Comparison of ENCODE assay signal across 8 cellular contexts in the genomic region with DNA sequence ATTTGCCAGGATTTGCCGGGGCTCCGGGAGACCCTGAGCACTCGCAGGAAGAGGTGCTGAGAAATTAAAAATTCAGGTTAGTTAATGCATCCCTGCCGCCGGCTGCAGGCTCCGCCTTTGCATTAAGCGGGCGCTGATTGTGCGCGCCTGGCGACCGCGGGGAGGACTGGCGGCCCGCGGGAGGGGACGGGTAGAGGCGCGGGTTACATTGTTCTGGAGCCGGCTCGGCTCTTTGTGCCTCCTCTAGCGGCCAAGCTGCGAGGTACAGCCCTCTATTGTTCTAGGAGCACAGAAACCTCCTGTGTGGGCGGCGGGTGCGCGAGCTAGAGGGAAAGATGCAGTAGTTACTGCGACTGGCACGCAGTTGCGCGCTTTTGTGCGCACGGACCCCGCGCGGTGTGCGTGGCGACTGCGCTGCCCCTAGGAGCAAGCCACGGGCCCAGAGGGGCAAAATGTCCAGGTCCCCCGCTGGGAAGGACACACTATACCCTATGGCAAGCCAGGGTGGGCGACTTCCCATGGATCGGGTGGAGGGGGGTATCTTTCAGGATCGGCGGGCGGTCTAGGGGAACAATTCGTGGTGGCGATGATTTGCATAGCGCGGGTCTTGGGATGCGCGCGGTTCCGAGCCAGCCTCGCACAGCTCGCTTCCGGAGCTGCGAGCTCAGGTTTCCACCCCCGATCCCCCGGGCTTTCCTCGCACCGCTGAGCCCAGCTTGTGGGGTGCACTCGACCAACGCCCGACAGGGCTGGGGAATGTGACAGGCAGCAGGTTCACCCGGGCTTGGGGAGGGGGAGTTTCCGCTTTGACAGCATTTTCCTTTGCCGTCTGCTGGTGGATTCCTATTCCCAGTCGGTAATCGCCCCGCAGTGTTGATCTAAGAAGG. TPM values are rescaled to one million over a fixed set of nuclear protein-coding genes. Genes with fewer than 3 reads are reported as not detected.
DNase-seq lines count a peak whose midpoint lies in the region; ATAC-seq, FAIRE-seq and TF ChIP-seq lines count a peak whose summit lies in the region.

No MANE protein-coding gene starts in this region.

- no peaks in the 10 kb centered on the region for H3K9me3 ChIP-seq in CD4-positive, CD25-positive, alpha-beta regulatory T cell (ENCODE audit: control insufficient read depth in 2 of 2, low read length in 2 of 2)
- H3K9me3 ChIP-seq in muscle layer of duodenum (ENCODE audit: control insufficient read depth in 1 of 2, low read length in 2 of 2) = no peaks in the 10 kb centered on the region

- peak overlapping the region; percentile 60 to 75 (median 72) for H3K4me3 Mint-ChIP-seq in CD4-positive, CD25-positive, alpha-beta regulatory T cell
- no peak overlapping the region for H3K4me3 Mint-ChIP-seq in T-helper 1 cell treated with Interleukin-12 subunit alpha and Interleukin-12 subunit beta and Interleukin-4 antibody, amounts not matched to agents 30 μg/mL and 1 μg/mL, for 36 hours

- H3K4me1 ChIP-seq in CD4-positive, CD25-positive, alpha-beta regulatory T cell (ENCODE audit: control insufficient read depth, insufficient read depth, low read length, poor library complexity, severe bottlenecking) = peaks cover 53% of the 10 kb centered on the region
- H3K4me1 ChIP-seq in muscle layer of duodenum (ENCODE audit: control insufficient read depth in 1 of 2, insufficient read depth in 2 of 2, low read length in 2 of 2) = peaks cover 0 to 73% of the 10 kb centered on the region in 2 donors

- no peak for FAIRE-seq in GM12892 (lab: Jason Lieb, UNC)

- DNase-seq in CD4-positive, CD25-positive, alpha-beta regulatory T cell = peak in 1 of 3 donors; percentile 56
- DNase-seq in NCI-H1417 treated with DMSO at 0.1 percent for 48 hours (lab: John Stamatoyannopoulos, UW) (peak; percentile 94), ecto neural progenitor cell (ENCODE audit: low spot score) (peak; percentile 91), substantia nigra (lab: John Stamatoyannopoulos, UW) (peak in 37 of 49 donors; percentile 10 to 74 (median 36)), GM12892 (ENCODE audit: insufficient read length) (no peak)

- H3K27ac ChIP-seq in CD4-positive, CD25-positive, alpha-beta regulatory T cell (ENCODE audit: insufficient read depth, low read length, poor library complexity, severe bottlenecking) = no peak overlapping the region
- peak overlapping the region; percentile 77 for H3K27ac ChIP-seq in muscle layer of duodenum (ENCODE audit: low read length)
- no peak overlapping the region for H3K27ac ChIP-seq in substantia nigra (ENCODE audit: low read depth, low read length, poor library complexity, severe bottlenecking)

- ATAC-seq in CD4-positive, CD25-positive, alpha-beta regulatory T cell (ENCODE audit: low read depth in 2 of 2) = no peak
- peak; percentile 65 for ATAC-seq in GM21360 (IDR thresholded peaks at IDR 0.05; ENCODE audit: unreplicated experiment)

- H3K9me3 Mint-ChIP-seq in CD4-positive, CD25-positive, alpha-beta regulatory T cell = peaks cover 0 to 11% (median 4%) of the 10 kb centered on the region in 7 donors
- H3K9me3 Mint-ChIP-seq in T-helper 1 cell treated with Interleukin-12 subunit alpha and Interleukin-12 subunit beta and Interleukin-4 antibody, amounts not matched to agents 30 μg/mL and 1 μg/mL, for 36 hours = no peaks in the 10 kb centered on the region

- no peak overlapping the region for H3K4me3 ChIP-seq in CD4-positive, CD25-positive, alpha-beta regulatory T cell (ENCODE audit: low read depth, low read length)
- H3K4me3 ChIP-seq in muscle layer of duodenum (ENCODE audit: low read depth in 1 of 2, low read length in 2 of 2) = peak overlapping the region; percentile 46 to 65

- peaks cover 88% of the 10 kb centered on the region for H3K27me3 Mint-ChIP-seq in CD4-positive, CD25-positive, alpha-beta regulatory T cell
- peaks cover 87% of the 10 kb centered on the region for H3K27me3 Mint-ChIP-seq in T-helper 1 cell treated with Interleukin-12 subunit alpha and Interleukin-12 subunit beta and Interleukin-4 antibody, amounts not matched to agents 30 μg/mL and 1 μg/mL, for 36 hours (ENCODE audit: low read depth)

- H3K27me3 ChIP-seq in CD4-positive, CD25-positive, alpha-beta regulatory T cell (ENCODE audit: control insufficient read depth, insufficient read depth, low read length) = peaks cover 32% of the 10 kb centered on the region
- peaks cover 74% of the 10 kb centered on the region for H3K27me3 ChIP-seq in muscle layer of duodenum (ENCODE audit: low read depth, low read length)

- TF ChIP-seq POLR2A in GM12892 (IDR thresholded peaks at IDR 0.05; ENCODE audit: low read depth, low read length) = no peak

- no peak overlapping the region for H3K27ac Mint-ChIP-seq in CD4-positive, CD25-positive, alpha-beta regulatory T cell
- peak overlapping the region; percentile 57 for H3K27ac Mint-ChIP-seq in T-helper 1 cell treated with Interleukin-12 subunit alpha and Interleukin-12 subunit beta and Interleukin-4 antibody, amounts not matched to agents 30 μg/mL and 1 μg/mL, for 36 hours

- no peaks in the 10 kb centered on the region for H3K36me3 ChIP-seq in CD4-positive, CD25-positive, alpha-beta regulatory T cell (ENCODE audit: control insufficient read depth, insufficient read depth, low read length)
- no peaks in the 10 kb centered on the region for H3K36me3 ChIP-seq in muscle layer of duodenum (ENCODE audit: control insufficient read depth in 1 of 2, insufficient read depth in 2 of 2, low read length in 2 of 2)

- H3K36me3 Mint-ChIP-seq in CD4-positive, CD25-positive, alpha-beta regulatory T cell = no peaks in the 10 kb centered on the region
- H3K36me3 Mint-ChIP-seq in T-helper 1 cell treated with Interleukin-12 subunit alpha and Interleukin-12 subunit beta and Interleukin-4 antibody, amounts not matched to agents 30 μg/mL and 1 μg/mL, for 36 hours (ENCODE audit: low read depth) = peaks cover 8% of the 10 kb centered on the region

- H3K4me1 Mint-ChIP-seq in CD4-positive, CD25-positive, alpha-beta regulatory T cell = peaks cover 0 to 71% (median 26%) of the 10 kb centered on the region in 4 donors
- peaks cover 12% of the 10 kb centered on the region for H3K4me1 Mint-ChIP-seq in T-helper 1 cell treated with Interleukin-12 subunit alpha and Interleukin-12 subunit beta and Interleukin-4 antibody, amounts not matched to agents 30 μg/mL and 1 μg/mL, for 36 hours (ENCODE audit: low read depth)

RNA-seq across cellular contexts. Expression of a gene that starts 2.9 kb away (rescaled TPM):
- total RNA-seq in CD4-positive, CD25-positive, alpha-beta regulatory T cell = not detected
- polyA plus RNA-seq in CD4-positive, CD25-positive, alpha-beta regulatory T cell = not detected
- polyA plus RNA-seq in GM12892 (2012; ENCODE audit: missing spikeins) = not detected
